Comparison of ENCODE assay signal across 1 cellular context in genomic region chr20:45725134-45725533, GRCh38.
TF ChIP-seq lines count a peak whose summit lies in the region.

No MANE protein-coding gene starts in this region.

TF ChIP-seq in HepG2, 621 proteins besides CTCF, POLR2A, EP300 and RAD21 (continued from another document and continues in another):
- TF ChIP-seq RERE (CRISPR knock-in tag; IDR thresholded peaks at IDR 0.05; ENCODE audit: low read depth) (0 out of 2 replicates have a peak, but pooled peaks have one; percentile 45), ZNF513 (CRISPR knock-in tag; conservative IDR thresholded peaks at IDR 0.05) (no peak), ZNF7 (CRISPR knock-in tag; IDR thresholded peaks at IDR 0.05) (no peak), ELF3 (CRISPR knock-in tag; IDR thresholded peaks at IDR 0.05) (no peak), KLF13 (CRISPR knock-in tag; IDR thresholded peaks at IDR 0.05) (no peak), CENPX (CRISPR knock-in tag; IDR thresholded peaks at IDR 0.05) (no peak), SRSF1 (optimal IDR thresholded peaks at IDR 0.05; ENCODE audit: low read depth, low read length) (no peak), KMT2A (CRISPR knock-in tag; IDR thresholded peaks at IDR 0.05) (no peak), RBM22 (optimal IDR thresholded peaks at IDR 0.05; ENCODE audit: low read length) (no peak), THAP11 (CRISPR knock-in tag; IDR thresholded peaks at IDR 0.05) (peak; percentile 70), ZNF614 (CRISPR knock-in tag; IDR thresholded peaks at IDR 0.05; ENCODE audit: borderline replicate concordance) (peak; percentile 77; the same call in 1 of the 2 replicates), ZBTB7A (CRISPR knock-in tag; IDR thresholded peaks at IDR 0.05) (no peak), PHF5A (CRISPR knock-in tag; IDR thresholded peaks at IDR 0.05; ENCODE audit: low read depth, unreplicated experiment) (no peak), ZBTB39 (CRISPR knock-in tag; IDR thresholded peaks at IDR 0.05) (no peak), ZNF691 (CRISPR knock-in tag; IDR thresholded peaks at IDR 0.05; ENCODE audit: borderline replicate concordance, low read depth) (no peak), TFE3 (CRISPR knock-in tag; IDR thresholded peaks at IDR 0.05) (0 out of 2 replicates have a peak, but pooled peaks have one; percentile 34), NR0B2 (CRISPR knock-in tag; IDR thresholded peaks at IDR 0.05) (no peak), ZNF510 (CRISPR knock-in tag; IDR thresholded peaks at IDR 0.05; ENCODE audit: low read depth) (no peak), ARNT (IDR thresholded peaks at IDR 0.05) (no peak), ZBTB1 (CRISPR knock-in tag; IDR thresholded peaks at IDR 0.05; ENCODE audit: borderline replicate concordance) (no peak), FOXA1 (IDR thresholded peaks at IDR 0.05) (no peak), FOXA1 (CRISPR knock-in tag; IDR thresholded peaks at IDR 0.05) (peak; percentile 52), TFDP1 (CRISPR knock-in tag; IDR thresholded peaks at IDR 0.05; ENCODE audit: borderline replicate concordance) (no peak), PCBP1 (IDR thresholded peaks at IDR 0.05; ENCODE audit: borderline replicate concordance, low read depth, low read length) (no peak), SP5 (CRISPR knock-in tag; IDR thresholded peaks at IDR 0.05; ENCODE audit: borderline replicate concordance, low read depth) (no peak), HIVEP1 (CRISPR knock-in tag; IDR thresholded peaks at IDR 0.05) (no peak), ZFP36L1 (CRISPR knock-in tag; IDR thresholded peaks at IDR 0.05) (no peak), TRIM22 (IDR thresholded peaks at IDR 0.05) (no peak), SALL2 (CRISPR knock-in tag; IDR thresholded peaks at IDR 0.05) (no peak), ZNF747 (CRISPR knock-in tag; IDR thresholded peaks at IDR 0.05; ENCODE audit: borderline replicate concordance) (no peak), RXRB (CRISPR knock-in tag; IDR thresholded peaks at IDR 0.05; ENCODE audit: borderline replicate concordance) (peak; percentile 66; the same call in 1 of the 2 replicates), ARID5B (CRISPR knock-in tag; IDR thresholded peaks at IDR 0.05) (peak; percentile 95), FOXJ3 (CRISPR knock-in tag; IDR thresholded peaks at IDR 0.05; ENCODE audit: borderline replicate concordance) (peak; percentile 83; the same call in 1 of the 2 replicates), BORCS8-MEF2B (CRISPR knock-in tag; IDR thresholded peaks at IDR 0.05) (0 out of 2 replicates have a peak, but pooled peaks have one; percentile 47), ATRX (CRISPR knock-in tag; IDR thresholded peaks at IDR 0.05; ENCODE audit: borderline replicate concordance) (no peak), PAF1 (CRISPR knock-in tag; IDR thresholded peaks at IDR 0.05) (no peak), ZNF264 (CRISPR knock-in tag; IDR thresholded peaks at IDR 0.05) (peak; percentile 64; the same call in 1 of the 2 replicates), DMTF1 (CRISPR knock-in tag; IDR thresholded peaks at IDR 0.05) (no peak), RAD51 (IDR thresholded peaks at IDR 0.05; ENCODE audit: borderline replicate concordance) (no peak), KDM1A (CRISPR knock-in tag; IDR thresholded peaks at IDR 0.05) (peak; percentile 62; the same call in 1 of the 2 replicates), ZNF12 (CRISPR knock-in tag; IDR thresholded peaks at IDR 0.05) (peak; percentile 74; the same call in 1 of the 2 replicates), ISL2 (CRISPR knock-in tag; IDR thresholded peaks at IDR 0.05) (peak; percentile 68)
